ENCODE assay signal across 2 cellular contexts in genomic region chr19:18065173-18065495, GRCh38.
A peak's percentile ranks its signal among the peaks of the same experiment; 100 is the strongest.
TF ChIP-seq lines count a peak whose summit lies in the region.

No MANE protein-coding gene starts in this region.

TF ChIP-seq in HCT116, 20 proteins besides CTCF, POLR2A, EP300 and RAD21:
- TF ChIP-seq EZH2phosphoT487 (IDR thresholded peaks at IDR 0.05; ENCODE audit: borderline replicate concordance) (no peak), EZH2 (IDR thresholded peaks at IDR 0.05) (no peak), JUND (IDR thresholded peaks at IDR 0.05) (no peak), YY1 (IDR thresholded peaks at IDR 0.05; ENCODE audit: extremely low read depth, insufficient replicate concordance, low read depth, low read length) (no peak)

TF ChIP-seq in K562, 482 proteins besides CTCF, POLR2A, EP300 and RAD21 (continues in another document):
- no peak for TF ChIP-seq TRIM25 (IDR thresholded peaks at IDR 0.05; ENCODE audit: borderline replicate concordance)
- no peak for TF ChIP-seq CTBP1 (IDR thresholded peaks at IDR 0.05; ENCODE audit: borderline replicate concordance)
- TF ChIP-seq ZBTB5 (IDR thresholded peaks at IDR 0.05), result no peak
- no peak for TF ChIP-seq CREM (IDR thresholded peaks at IDR 0.05; ENCODE audit: low read depth)
- TF ChIP-seq HES1 (IDR thresholded peaks at IDR 0.05; ENCODE audit: low read depth), result no peak
- TF ChIP-seq HMGN3 (IDR thresholded peaks at IDR 0.05; ENCODE audit: borderline replicate concordance, extremely low read depth, insufficient read length, low read depth, low read length), result no peak
- no peak for TF ChIP-seq KAT2B (IDR thresholded peaks at IDR 0.05; ENCODE audit: low read depth, low read length)
- TF ChIP-seq OTX1 (CRISPR knock-in tag; IDR thresholded peaks at IDR 0.05), result 0 out of 2 replicates have a peak, but pooled peaks have one; percentile 17
- peak; percentile 27 for TF ChIP-seq PHF20 (IDR thresholded peaks at IDR 0.05; ENCODE audit: partially characterized antibody)
- TF ChIP-seq FOXO4 (CRISPR knock-in tag; IDR thresholded peaks at IDR 0.05), result no peak
- TF ChIP-seq RBM25 (IDR thresholded peaks at IDR 0.05; ENCODE audit: low read depth, low read length, severe bottlenecking), result peak; percentile 26
- peak; percentile 80; the same call in 1 of the 2 replicates for TF ChIP-seq BCOR (IDR thresholded peaks at IDR 0.05)
- TF ChIP-seq HDGF (IDR thresholded peaks at IDR 0.05), result peak; percentile 63; the same call in 1 of the 2 replicates
- no peak for TF ChIP-seq STAT5B (CRISPR knock-in tag; IDR thresholded peaks at IDR 0.05)
- no peak for TF ChIP-seq CREB3L1 (IDR thresholded peaks at IDR 0.05; ENCODE audit: borderline replicate concordance, low read depth)
- no peak for TF ChIP-seq CEBPZ (IDR thresholded peaks at IDR 0.05; ENCODE audit: borderline replicate concordance, low read depth, low read length)
- no peak for TF ChIP-seq CTCFL (IDR thresholded peaks at IDR 0.05; ENCODE audit: borderline replicate concordance, insufficient read depth, low read depth, low read length, poor library complexity, severe bottlenecking)
- peak; percentile 61; the same call in 1 of the 2 replicates for TF ChIP-seq PHF8 (IDR thresholded peaks at IDR 0.05; ENCODE audit: borderline replicate concordance, low read length)
- TF ChIP-seq KHSRP (IDR thresholded peaks at IDR 0.05), result no peak
- TF ChIP-seq ZNF311 (CRISPR knock-in tag; IDR thresholded peaks at IDR 0.05), result no peak
- TF ChIP-seq SIRT6 (IDR thresholded peaks at IDR 0.05; ENCODE audit: low read depth, low read length), result no peak
- TF ChIP-seq MTA3 (IDR thresholded peaks at IDR 0.05; ENCODE audit: borderline replicate concordance), result no peak; the same call in 1 of the 2 replicates
- TF ChIP-seq E4F1 (CRISPR knock-in tag; IDR thresholded peaks at IDR 0.05; ENCODE audit: borderline replicate concordance), result no peak
- TF ChIP-seq KLF1 (tag; IDR thresholded peaks at IDR 0.05), result 0 out of 2 replicates have a peak, but pooled peaks have one; percentile 7
- TF ChIP-seq CREB3 (tag; conservative IDR thresholded peaks at IDR 0.05; ENCODE audit: low read depth), result no peak
- no peak for TF ChIP-seq ZNF511 (CRISPR knock-in tag; IDR thresholded peaks at IDR 0.05)
- TF ChIP-seq ZBTB1 (CRISPR knock-in tag; IDR thresholded peaks at IDR 0.05; ENCODE audit: borderline replicate concordance, low read depth), result no peak
- TF ChIP-seq HDAC2 (IDR thresholded peaks at IDR 0.05), result peak; percentile 59; the same call in 1 of the 2 replicates
- TF ChIP-seq ZBTB7A (IDR thresholded peaks at IDR 0.05; ENCODE audit: borderline replicate concordance, control insufficient read depth, low read depth, low read length), result peak; percentile 27; the same call in 1 of the 2 replicates
- no peak for TF ChIP-seq FOXA3 (CRISPR knock-in tag; conservative IDR thresholded peaks at IDR 0.05 in 1 of 2, IDR thresholded peaks at IDR 0.05 in 1 of 2)
- no peak for TF ChIP-seq ZNF232 (CRISPR knock-in tag; IDR thresholded peaks at IDR 0.05)
- TF ChIP-seq SMAD3 (CRISPR knock-in tag; conservative IDR thresholded peaks at IDR 0.05), result no peak
- TF ChIP-seq MTF1 (CRISPR knock-in tag; IDR thresholded peaks at IDR 0.05; ENCODE audit: borderline replicate concordance), result no peak
- no peak for TF ChIP-seq ZNF445 (CRISPR knock-in tag; IDR thresholded peaks at IDR 0.05; ENCODE audit: low read depth)
